In genomic region chr5:79762929-79763328, GRCh38 we compare ENCODE assay signal across 21 cellular contexts.
DNase-seq lines count a peak whose midpoint lies in the region; ATAC-seq, FAIRE-seq and TF ChIP-seq lines count a peak whose summit lies in the region.
"Had no signal": no experiment of that assay in that cellular context is flagged by ENCODE, and none has a peak within 500 bp of the region (broad histone marks: within the 10 kb centered on the region; RNA-seq: fewer than 3 reads in every experiment).

No MANE protein-coding gene starts in this region.

- H2BK12ac ChIP-seq in H1 (ENCODE audit: low read depth, low read length) (no peak overlapping the region), neuronal stem cell (ENCODE audit: low read length) (no peak overlapping the region)

- H3K27me3 ChIP-seq in heart left ventricle (no peaks in the 10 kb centered on the region), H1 (replicated peaks in 1 of 4; ENCODE audit: control insufficient read depth in 3 of 4, extremely low read depth in 1 of 4, insufficient read depth in 3 of 4, low read length in 3 of 4) (no peaks in the 10 kb centered on the region), neuronal stem cell (ENCODE audit: control insufficient read depth in 3 of 3, insufficient read depth in 3 of 3, low read depth in 1 of 3, low read length in 3 of 3) (peaks cover 0 to 5% (median 0%) of the 10 kb centered on the region in 3 experiments)

- peak in 3 of 4 donors; percentile 36 to 62 (median 41) for ATAC-seq in heart left ventricle
- ATAC-seq in GM18505 (IDR thresholded peaks at IDR 0.05; ENCODE audit: unreplicated experiment): no peak
- no peak for ATAC-seq in activated CD4-positive, CD25-positive, alpha-beta regulatory T cell treated with anti-CD3 and anti-CD28 coated beads, Interleukin-2, amount 50 U/mL, for 24 hours
- ATAC-seq: GM12878 had no signal

- H3K23me2 ChIP-seq in H1 (ENCODE audit: low read depth, low read length): no peaks in the 10 kb centered on the region

- H3K9me3 ChIP-seq in heart left ventricle: peaks cover 0 to 3% (median 0%) of the 10 kb centered on the region in 12 donors
- H3K9me3 ChIP-seq in H1 (ENCODE audit: insufficient read depth in 2 of 2, low read depth in 1 of 2, low read length in 1 of 2): no peaks in the 10 kb centered on the region
- H3K9me3 ChIP-seq in neuronal stem cell (replicated peaks in 1 of 2; ENCODE audit: control insufficient read depth in 2 of 2, insufficient read depth in 1 of 2, low read depth in 1 of 2, low read length in 2 of 2): no peaks in the 10 kb centered on the region
- H3K9me3 ChIP-seq: BE2C, HAP-1 had no signal

- H3K36me3 ChIP-seq in heart left ventricle (peaks cover 0 to 86% (median 39%) of the 10 kb centered on the region in 9 donors), H1 (ENCODE audit: control insufficient read depth in 2 of 4, insufficient read depth in 4 of 4, low read length in 3 of 4) (no peaks in the 10 kb centered on the region), neuronal stem cell (replicated peaks in 1 of 2; ENCODE audit: control insufficient read depth in 2 of 2, insufficient read depth in 2 of 2, low read length in 2 of 2) (no peaks in the 10 kb centered on the region)
- H3K36me3 ChIP-seq: BE2C, HAP-1 had no signal

- H4K91ac ChIP-seq in H1 (replicated peaks; ENCODE audit: insufficient read length, low read length) (no peak overlapping the region), neuronal stem cell (ENCODE audit: low read depth, low read length, poor library complexity) (no peak overlapping the region)

- intact Hi-C loops in heart left ventricle (cut with DNase I) (no loop called here), cardiac septum (cut with DNase I) (no loop called here)

- no peak for TF ChIP-seq CTCF in heart left ventricle (IDR thresholded peaks at IDR 0.05)
- no peak for TF ChIP-seq CTCF in H1 (IDR thresholded peaks at IDR 0.05; ENCODE audit: control extremely low read depth in 1 of 3, insufficient read depth in 1 of 3, low read depth in 1 of 3, low read length in 3 of 3)

- H3K4me1 ChIP-seq in heart left ventricle: peaks cover 0 to 8% (median 0%) of the 10 kb centered on the region in 12 donors
- H3K4me1 ChIP-seq in H1 (replicated peaks in 1 of 4; ENCODE audit: control insufficient read depth in 3 of 4, insufficient read depth in 4 of 4, low read length in 3 of 4): no peaks in the 10 kb centered on the region
- H3K4me1 ChIP-seq in neuronal stem cell (ENCODE audit: control insufficient read depth in 2 of 2, insufficient read depth in 1 of 2, low read depth in 1 of 2, low read length in 2 of 2): no peaks in the 10 kb centered on the region
- H3K4me1 ChIP-seq: BE2C, HAP-1 had no signal

- H2BK5ac ChIP-seq in H1 (ENCODE audit: low read depth, low read length) (no peak overlapping the region), neuronal stem cell (ENCODE audit: low read length) (no peak overlapping the region)

- no peak for FAIRE-seq in H1 (lab: Jason Lieb, UNC)
- FAIRE-seq: A204.1, GM12878, GM19239 had no signal

- TF ChIP-seq POLR2A in heart left ventricle (IDR thresholded peaks at IDR 0.05): no peak
- no peak for TF ChIP-seq POLR2A in H1 (IDR thresholded peaks at IDR 0.05; ENCODE audit: control extremely low read depth in 1 of 2, low read depth in 2 of 2, low read length in 2 of 2)
- no peak for TF ChIP-seq POLR2A in GM18505 (IDR thresholded peaks at IDR 0.05; ENCODE audit: borderline replicate concordance, extremely low read depth, insufficient read depth, insufficient read length)

- H3K56ac ChIP-seq in H1 (replicated peaks; ENCODE audit: insufficient read length, low read depth, low read length): no peak overlapping the region

- H3K79me1 ChIP-seq in H1 (ENCODE audit: low read depth, low read length) (no peaks in the 10 kb centered on the region), neuronal stem cell (ENCODE audit: low read depth, low read length) (peaks cover 1% of the 10 kb centered on the region)

- H3K4me3 ChIP-seq in heart left ventricle (no peak overlapping the region), H1 (ENCODE audit: extremely low read depth in 1 of 4, insufficient read depth in 2 of 4, low read depth in 3 of 4, low read length in 4 of 4) (no peak overlapping the region), neuronal stem cell (ENCODE audit: low read length in 2 of 2) (no peak overlapping the region)
- H3K4me3 ChIP-seq: GM12878, HAP-1 had no signal

- H3K79me2 ChIP-seq in H1 (ENCODE audit: control insufficient read depth in 1 of 2, insufficient read depth in 2 of 2, low read length in 2 of 2): no peaks in the 10 kb centered on the region

- TF ChIP-seq RAD21 in H1 (IDR thresholded peaks at IDR 0.05 in 1 of 2, conservative IDR thresholded peaks at IDR 0.05 in 1 of 2; ENCODE audit: low read depth in 2 of 2, low read length in 2 of 2): no peak

- H2BK120ac ChIP-seq in H1 (replicated peaks; ENCODE audit: low read depth, low read length) (no peak overlapping the region), neuronal stem cell (ENCODE audit: low read depth, low read length) (no peak overlapping the region)

- POLR2A ChIA-PET in H1 (lab: Charles Lee; ENCODE audit: partially characterized antibody): no interaction called here

- 77 to 82% (median 79%) methylated on average over 10 of the region's 10 CpGs for WGBS in heart left ventricle, 4 donors
- WGBS in H1 (ENCODE audit: extremely low coverage in 1 of 2, insufficient coverage in 1 of 2, insufficient read length in 1 of 2, insufficient replicate concordance in 2 of 2, low coverage in 1 of 2, low lambda C conversion rate in 2 of 2, missing lambda C conversion rate in 1 of 2), 2 experiments: 79% methylated on average over 10 of the region's 10 CpGs; no CpG with 5 or more reads in 1 of the 2 experiments
- WGBS in neuronal stem cell (ENCODE audit: extremely low coverage in 2 of 2, insufficient read length in 2 of 2, insufficient replicate concordance in 1 of 2), 2 donors: no CpG with 5 or more reads among the region's 10 CpGs

- no peak overlapping the region for H3K14ac ChIP-seq in H1 (ENCODE audit: insufficient read length)
- peak overlapping the region; percentile 89 for H3K14ac ChIP-seq in neuronal stem cell (ENCODE audit: low read length)

- H3K4me2 ChIP-seq in H1 (ENCODE audit: insufficient read depth in 1 of 2, low read depth in 2 of 2, low read length in 2 of 2): no peak overlapping the region
- H3K4me2 ChIP-seq in neuronal stem cell (ENCODE audit: insufficient read depth, low read length, poor library complexity, severe bottlenecking): no peak overlapping the region

- no peak for TF ChIP-seq EP300 in H1 (IDR thresholded peaks at IDR 0.05; ENCODE audit: borderline replicate concordance in 1 of 2, low read depth in 2 of 2, low read length in 2 of 2)

- no peak overlapping the region for H4K5ac ChIP-seq in H1 (ENCODE audit: insufficient read length, low read depth, low read length)

- H2AFZ ChIP-seq in H1 (ENCODE audit: low read length) (no peak overlapping the region), neuronal stem cell (ENCODE audit: low read length) (no peak overlapping the region)

- no peak overlapping the region for H3K9ac ChIP-seq in H1 (replicated peaks in 1 of 4; ENCODE audit: extremely low read depth in 1 of 4, low read depth in 3 of 4, low read length in 3 of 4)
- H3K9ac ChIP-seq in neuronal stem cell (ENCODE audit: low read depth, low read length, poor library complexity): no peak overlapping the region

- DNase-seq in heart left ventricle (no peak), cardiac septum (ENCODE audit: low spot score) (no peak), H1 (ENCODE audit: low read depth in 1 of 2, low spot score in 2 of 2) (no peak), neuronal stem cell (ENCODE audit: low spot score) (no peak), KG1 (lab: John Stamatoyannopoulos, UW) (no peak)
- DNase-seq: ACHN; BE2C; C1 segment of cervical spinal cord; CD4-positive, CD25-positive, alpha-beta regulatory T cell; CD8-positive, alpha-beta memory T cell; COR-L47; DMS 273 treated with DMSO at 0.1 percent for 48 hours; DMS53; DND-41; EL had no signal

- CTCF ChIA-PET in H1 (lab: Charles Lee; ENCODE audit: partially characterized antibody): interaction anchor here (1.1 to 5.8 kb wide), 5 partner anchors 10 to 67 kb away, joined by 3 to 37 read pairs (median 4); no protein-coding TSS in a partner anchor

- no peak overlapping the region for H2BK20ac ChIP-seq in H1 (ENCODE audit: low read length)

- H3K27ac ChIP-seq in heart left ventricle: no peak overlapping the region
- H3K27ac ChIP-seq in H1 (ENCODE audit: low read depth, low read length): no peak overlapping the region
- H3K27ac ChIP-seq in neuronal stem cell (replicated peaks; ENCODE audit: low read length): no peak overlapping the region

- H3K4ac ChIP-seq in H1 (replicated peaks; ENCODE audit: insufficient read length, low read depth, low read length): no peak overlapping the region
- no peak overlapping the region for H3K4ac ChIP-seq in neuronal stem cell (ENCODE audit: low read length)

- H2BK15ac ChIP-seq in H1 (ENCODE audit: low read length) (no peak overlapping the region), neuronal stem cell (ENCODE audit: low read length) (no peak overlapping the region)

- no peaks in the 10 kb centered on the region for H4K20me1 ChIP-seq in H1 (replicated peaks in 1 of 2; ENCODE audit: control insufficient read depth in 1 of 2, insufficient read depth in 2 of 2, low read length in 2 of 2)

- H4K8ac ChIP-seq in H1 (ENCODE audit: extremely low read depth, insufficient read depth, low read length) (no peak overlapping the region), neuronal stem cell (ENCODE audit: low read depth, low read length) (no peak overlapping the region)

- H3K18ac ChIP-seq in H1 (ENCODE audit: extremely low read depth, low read length) (no peak overlapping the region), neuronal stem cell (ENCODE audit: low read length) (peak overlapping the region; percentile 64)

- H2AK5ac ChIP-seq in H1 (ENCODE audit: low read depth, low read length) (no peak overlapping the region), neuronal stem cell (ENCODE audit: low read depth, low read length) (no peak overlapping the region)

- H3K23ac ChIP-seq in H1 (ENCODE audit: insufficient read length): no peak overlapping the region
- H3K23ac ChIP-seq in neuronal stem cell (ENCODE audit: low read depth, low read length, poor library complexity): no peak overlapping the region

TF ChIP-seq in H1, 55 proteins besides CTCF, POLR2A, EP300 and RAD21:
- TF ChIP-seq MAX (IDR thresholded peaks at IDR 0.05): no peak
- 0 out of 2 replicates have a peak, but pooled peaks have one; percentile 20 for TF ChIP-seq FOSL1 (IDR thresholded peaks at IDR 0.05; ENCODE audit: insufficient read depth, low read depth, low read length)
- TF ChIP-seq TAF7 (optimal IDR thresholded peaks at IDR 0.05; ENCODE audit: borderline replicate concordance, low read depth, low read length): no peak
TF ChIP-seq in H1: peak in this region for 1.

Comparison
In these comparisons a context has a peak if more than half of its experiments do, and no peak if none do; other contexts are left out.
1. ATAC-seq: peak in heart left ventricle (3 of 4); none in GM18505 (single experiment) and activated CD4-positive, CD25-positive, alpha-beta regulatory T cell treated with anti-CD3 and anti-CD28 coated beads, Interleukin-2, amount 50 U/mL, for 24 hours (0 of 2).